ENCODE assay signal across 18 cellular contexts in genomic region chr3:43856351-43856750, GRCh38.
DNase-seq lines count a peak whose midpoint lies in the region; ATAC-seq and TF ChIP-seq lines count a peak whose summit lies in the region.
"Had no signal": no experiment of that assay in that cellular context is flagged by ENCODE, and none has a peak within 500 bp of the region (broad histone marks: within the 10 kb centered on the region; RNA-seq: fewer than 3 reads in every experiment).

No MANE protein-coding gene starts in this region.

- H3K4me2 ChIP-seq in GM23338 (no peak overlapping the region), Karpas-422 (ENCODE audit: low read depth, low read length, poor library complexity, severe bottlenecking) (no peak overlapping the region)

- H3K27me3 ChIP-seq in GM23338 (ENCODE audit: insufficient read depth), result no peaks in the 10 kb centered on the region
- H3K27me3 ChIP-seq in Karpas-422 (ENCODE audit: low read length), result no peaks in the 10 kb centered on the region
- H3K27me3 ChIP-seq: BE2C had no signal

- H3K79me2 ChIP-seq in GM23338 (replicated peaks; ENCODE audit: insufficient read depth) (no peaks in the 10 kb centered on the region), Karpas-422 (ENCODE audit: low read length) (no peaks in the 10 kb centered on the region)

- DNase-seq in GM23338 (ENCODE audit: low spot score) (no peak), Karpas-422 (peak; percentile 36), neural crest cell (ENCODE audit: low read depth, low spot score) (no peak), AG08395 (ENCODE audit: low spot score) (no peak)
- DNase-seq in stimulated activated CD4-positive, alpha-beta T cell treated with anti-CD3 and anti-CD28 coated beads, Interleukin-15, amount 100 ng/mL, for 24 hours, result no peak
- DNase-seq: CD8-positive, alpha-beta memory T cell; DMS 273 treated with DMSO at 0.1 percent for 48 hours; GF-D8; NCI-H2107; NCI-H446 treated with DMSO at 0.1 percent for 48 hours; SIG-M5 had no signal

- H3K9me2 ChIP-seq in GM23338 (ENCODE audit: insufficient read depth) (no peaks in the 10 kb centered on the region), Karpas-422 (replicated peaks; ENCODE audit: insufficient read depth, low read length) (no peaks in the 10 kb centered on the region)

- H3K9me3 ChIP-seq in Karpas-422 (ENCODE audit: low read length), result no peaks in the 10 kb centered on the region
- H3K9me3 ChIP-seq: BE2C, HAP-1 had no signal

- H3K4me3 Mint-ChIP-seq in GM23338 (no peak overlapping the region), neural crest cell (no peak overlapping the region)
- H3K4me3 Mint-ChIP-seq: CD8-positive, alpha-beta memory T cell had no signal

- H3K27me3 Mint-ChIP-seq in GM23338 (ENCODE audit: insufficient read depth, low read depth, poor library complexity) (peaks cover 18% of the 10 kb centered on the region), neural crest cell (ENCODE audit: low read depth) (peaks cover 41% of the 10 kb centered on the region)

- H4K20me1 ChIP-seq in GM23338 (replicated peaks; ENCODE audit: insufficient read depth), result no peaks in the 10 kb centered on the region
- no peaks in the 10 kb centered on the region for H4K20me1 ChIP-seq in Karpas-422 (ENCODE audit: insufficient read depth, low read depth, low read length)

- H3K36me3 Mint-ChIP-seq in GM23338 (ENCODE audit: low read depth) (no peaks in the 10 kb centered on the region), neural crest cell (ENCODE audit: low read depth) (no peaks in the 10 kb centered on the region)
- H3K36me3 Mint-ChIP-seq: CD14-positive monocyte; CD8-positive, alpha-beta memory T cell had no signal

- H3K4me3 ChIP-seq in GM23338 (no peak overlapping the region), Karpas-422 (ENCODE audit: low read length) (no peak overlapping the region)
- H3K4me3 ChIP-seq: HAP-1, SK-N-MC had no signal

- peak overlapping the region; percentile 87 for H2AFZ ChIP-seq in GM23338
- no peak overlapping the region for H2AFZ ChIP-seq in Karpas-422 (ENCODE audit: low read length)

- H3K36me3 ChIP-seq in GM23338 (ENCODE audit: insufficient read depth) (no peaks in the 10 kb centered on the region), Karpas-422 (ENCODE audit: insufficient read depth, low read length) (no peaks in the 10 kb centered on the region)
- H3K36me3 ChIP-seq: BE2C, HAP-1 had no signal

- H3K27ac ChIP-seq in GM23338 (ENCODE audit: low read depth) (no peak overlapping the region), Karpas-422 (ENCODE audit: low read length) (no peak overlapping the region), cingulate gyrus (ENCODE audit: low read depth, low read length) (peak overlapping the region; percentile 32)
- H3K27ac ChIP-seq: SK-N-MC had no signal

- ATAC-seq in GM23338 (no peak), GM19467 (IDR thresholded peaks at IDR 0.05; ENCODE audit: unreplicated experiment) (no peak), HG02870 (IDR thresholded peaks at IDR 0.05; ENCODE audit: unreplicated experiment) (no peak)

- H3K9ac ChIP-seq in Karpas-422 (ENCODE audit: low read length), result no peak overlapping the region

- H3K27ac Mint-ChIP-seq in GM23338 (peak overlapping the region; percentile 14; the same call in 1 of the 2 replicates), neural crest cell (ENCODE audit: unreplicated experiment) (peak overlapping the region; percentile 69)
- H3K27ac Mint-ChIP-seq: CD14-positive monocyte had no signal

- TF ChIP-seq CTCF in GM23338 (conservative IDR thresholded peaks at IDR 0.05; ENCODE audit: low read depth in 2 of 2) (no peak), neural crest cell (conservative IDR thresholded peaks at IDR 0.05) (no peak)

- H3F3A ChIP-seq in GM23338 (replicated peaks; ENCODE audit: low read depth), result no peaks in the 10 kb centered on the region

- H3K4me1 ChIP-seq in GM23338 (ENCODE audit: insufficient read depth) (peaks cover 13% of the 10 kb centered on the region), Karpas-422 (ENCODE audit: low read length) (peaks cover 13% of the 10 kb centered on the region; the same call in 1 of the 2 replicates)
- H3K4me1 ChIP-seq: HAP-1 had no signal

- H3K9me3 Mint-ChIP-seq in GM23338 (no peaks in the 10 kb centered on the region), neural crest cell (no peaks in the 10 kb centered on the region)
- H3K9me3 Mint-ChIP-seq: CD14-positive monocyte had no signal

- H3K4me1 Mint-ChIP-seq in GM23338 (peaks cover 31% of the 10 kb centered on the region), neural crest cell (peaks cover 14% of the 10 kb centered on the region)
- H3K4me1 Mint-ChIP-seq: CD8-positive, alpha-beta memory T cell had no signal

TF ChIP-seq in GM23338, 12 proteins besides CTCF, POLR2A, EP300 and RAD21 (continues in another document):
- TF ChIP-seq EZH2phosphoT487 (IDR thresholded peaks at IDR 0.05; ENCODE audit: unreplicated experiment) (no peak), JUNB (IDR thresholded peaks at IDR 0.05; ENCODE audit: unreplicated experiment) (no peak), STAT1 (IDR thresholded peaks at IDR 0.05; ENCODE audit: unreplicated experiment) (no peak), POLR2AphosphoS5 (IDR thresholded peaks at IDR 0.05; ENCODE audit: low read depth) (no peak), ZNF331 (CRISPR knock-in tag; IDR thresholded peaks at IDR 0.05; ENCODE audit: low read depth) (no peak), ZNF114 (CRISPR knock-in tag; IDR thresholded peaks at IDR 0.05) (no peak), ZNF462 (CRISPR knock-in tag; IDR thresholded peaks at IDR 0.05) (no peak), ETS1 (IDR thresholded peaks at IDR 0.05) (no peak)
